In genomic region chr16:84511180-84511800, GRCh38 we compare ENCODE assay signal across 8 cellular contexts. TPM values are rescaled to one million over a fixed set of nuclear protein-coding genes. Genes with fewer than 3 reads are reported as not detected.
DNase-seq lines count a peak whose midpoint lies in the region; ATAC-seq and TF ChIP-seq lines count a peak whose summit lies in the region.

No MANE protein-coding gene starts in this region.

- BruUV-seq in MCF 10A (replicated peaks; lab: Mats Ljungman, UMichigan), result no TSS peak

- CTCF ChIA-PET in WTC11 (lab: Charles Lee), result interaction anchor here (0.6 to 4.0 kb wide), 34 partner anchors 9 to 414 kb away, joined by 3 to 44 read pairs (median 4); partner anchors contain the start of genes ATP2C2, COTL1 and TAF1C
- CTCF ChIA-PET in MCF 10A (lab: Yijun Ruan, JAX), result interaction anchor here (0.6 to 4.2 kb wide), 24 partner anchors 9 to 460 kb away, joined by 3 to 56 read pairs (median 5); no protein-coding TSS in a partner anchor

- H3K27me3 Mint-ChIP-seq in WTC11 (ENCODE audit: low read depth), result no peaks in the 10 kb centered on the region
- no peaks in the 10 kb centered on the region for H3K27me3 Mint-ChIP-seq in MCF 10A (ENCODE audit: insufficient read depth, unreplicated experiment)
- H3K27me3 Mint-ChIP-seq in immature natural killer cell (ENCODE audit: low read depth in 3 of 3), result peaks cover 2 to 9% (median 4%) of the 10 kb centered on the region in 3 donors

- H3K27ac Mint-ChIP-seq in WTC11 (no peak overlapping the region), MCF 10A (ENCODE audit: low read depth, unreplicated experiment) (no peak overlapping the region), immature natural killer cell (peak overlapping the region in 2 of 6 donors; percentile 28 to 77)

- TF ChIP-seq CTCF in WTC11 (IDR thresholded peaks at IDR 0.05) (peak; percentile 91), MCF 10A (IDR thresholded peaks at IDR 0.05; ENCODE audit: unreplicated experiment) (peak; percentile 87)

- peak; percentile 84 for DNase-seq in ACHN
- peak; percentile 73 for DNase-seq in GOT3 (lab: John Stamatoyannopoulos, UW)
- DNase-seq in NCI-H2196 (lab: John Stamatoyannopoulos, UW; ENCODE audit: unreplicated experiment), result peak; percentile 62
- peak; percentile 83 for DNase-seq in WTC11 (ENCODE audit: low spot score)
- DNase-seq in MCF 10A (ENCODE audit: unreplicated experiment), result peak; percentile 86
- DNase-seq in immature natural killer cell, result peak; percentile 75 to 81 (median 76)
- DNase-seq in stimulated activated CD4-positive, alpha-beta T cell treated with anti-CD3 and anti-CD28 coated beads, Interleukin-12 subunit alpha, Interleukin-12 subunit beta, amount 100 ng/mL, for 4 hours, result peak; percentile 81

- POLR2A ChIA-PET in WTC11 (lab: Charles Lee), result interaction anchor here (0.6 to 1.0 kb wide), 3 partner anchors 46 to 224 kb away, joined by 3 to 4 read pairs (median 3); no protein-coding TSS in a partner anchor
- POLR2A ChIA-PET in MCF 10A (lab: Yijun Ruan, JAX), result interaction anchor here (0.8 to 1.4 kb wide), 3 partner anchors 17 to 212 kb away, joined by 3 to 4 read pairs (median 3); no protein-coding TSS in a partner anchor

- H3K4me1 Mint-ChIP-seq in WTC11 (peaks cover 35% of the 10 kb centered on the region), MCF 10A (ENCODE audit: insufficient read depth, unreplicated experiment) (no peaks in the 10 kb centered on the region), immature natural killer cell (peaks cover 41 to 42% of the 10 kb centered on the region in 2 donors)

- in situ Hi-C loops in ACHN (cut with HindIII; ENCODE audit: low pct_ligation_motif_present, low pct_unique_long_range_greater_than_20kb, low sequenced_read_pairs), result loop anchor here (25.0 kb wide), 1 partner anchor 226 kb away; no protein-coding TSS in a partner anchor

- H3K4me3 Mint-ChIP-seq in WTC11, result peak overlapping the region; percentile 37
- H3K4me3 Mint-ChIP-seq in MCF 10A (ENCODE audit: unreplicated experiment), result no peak overlapping the region
- H3K4me3 Mint-ChIP-seq in immature natural killer cell, result peak overlapping the region in 1 of 5 donors; percentile 4

- H3K36me3 Mint-ChIP-seq in WTC11 (no peaks in the 10 kb centered on the region), MCF 10A (ENCODE audit: insufficient read depth, unreplicated experiment) (no peaks in the 10 kb centered on the region), immature natural killer cell (peaks cover 0 to 3% (median 0%) of the 10 kb centered on the region in 3 donors)

- H3K9me3 Mint-ChIP-seq in WTC11 (no peaks in the 10 kb centered on the region), MCF 10A (ENCODE audit: unreplicated experiment) (no peaks in the 10 kb centered on the region), immature natural killer cell (no peaks in the 10 kb centered on the region)

- intact Hi-C loops in MCF 10A (cut with micrococcal nuclease), result loop anchor here (1.0 kb wide), 2 partner anchors 111 to 215 kb away; no protein-coding TSS in a partner anchor

- ATAC-seq in WTC11 (peak; percentile 72), HG03439 (IDR thresholded peaks at IDR 0.05; ENCODE audit: unreplicated experiment) (no peak)

TF ChIP-seq in WTC11, 78 proteins besides CTCF, POLR2A, EP300 and RAD21:
- 0 out of 2 replicates have a peak, but pooled peaks have one; percentile 27 for TF ChIP-seq ATF1 (CRISPR knock-in tag; IDR thresholded peaks at IDR 0.05)
- TF ChIP-seq CREM (CRISPR knock-in tag; IDR thresholded peaks at IDR 0.05), result no peak
- peak; percentile 75; the same call in 1 of the 2 replicates for TF ChIP-seq ETV6 (CRISPR knock-in tag; IDR thresholded peaks at IDR 0.05)
- TF ChIP-seq NFE2L1 (CRISPR knock-in tag; IDR thresholded peaks at IDR 0.05), result no peak
- TF ChIP-seq SMAD3 (CRISPR knock-in tag; IDR thresholded peaks at IDR 0.05; ENCODE audit: borderline replicate concordance), result no peak

RNA-seq across cellular contexts. Expression of gene MEAK7, which starts 6.8 kb away (rescaled TPM):
- total RNA-seq in WTC11 (2021) (14.4 to 16.7 TPM (median 15.3 TPM) in 3 replicates), MCF 10A (2022) (62.3 and 66.8 TPM in 2 replicates)
- polyA plus RNA-seq in immature natural killer cell, result 1 to 10 TPM; 3.0 to 5.2 (median 5.1) TPM
